ENCODE assay signal across 21 cellular contexts in genomic region chr7:24670782-24671181, GRCh38.
DNase-seq lines count a peak whose midpoint lies in the region; ATAC-seq, FAIRE-seq and TF ChIP-seq lines count a peak whose summit lies in the region.
"Had no signal": no experiment of that assay in that cellular context is flagged by ENCODE, and none has a peak within 500 bp of the region (broad histone marks: within the 10 kb centered on the region; RNA-seq: fewer than 3 reads in every experiment).

No MANE protein-coding gene starts in this region.

- H2AK9ac ChIP-seq in IMR-90 (replicated peaks; ENCODE audit: low read depth, low read length, poor library complexity) = no peak overlapping the region

- no peak overlapping the region for H2BK20ac ChIP-seq in IMR-90 (ENCODE audit: low read depth, low read length)

- H3K9me3 ChIP-seq in mammary epithelial cell (replicated peaks; ENCODE audit: insufficient read depth, low read length) (no peaks in the 10 kb centered on the region), IMR-90 (ENCODE audit: control insufficient read depth, insufficient read depth, low read length) (no peaks in the 10 kb centered on the region), endothelial cell of umbilical vein (replicated peaks; ENCODE audit: control insufficient read depth, insufficient read depth, low read length) (no peaks in the 10 kb centered on the region)

- H2BK15ac ChIP-seq in IMR-90 (ENCODE audit: low read depth, low read length) = no peak overlapping the region

- H3K27me3 ChIP-seq in mammary epithelial cell (ENCODE audit: insufficient read depth, low read length) (no peaks in the 10 kb centered on the region), IMR-90 (ENCODE audit: control insufficient read depth, insufficient read depth, low read length) (no peaks in the 10 kb centered on the region), endothelial cell of umbilical vein (ENCODE audit: control insufficient read depth in 2 of 2, insufficient read depth in 2 of 2, low read length in 2 of 2) (no peaks in the 10 kb centered on the region)

- CTCF ChIA-PET in MCF 10A (lab: Yijun Ruan, JAX) = interaction anchor here (0.6 to 7.5 kb wide), 10 partner anchors 9 to 1419 kb away, joined by 3 to 60 read pairs (median 4); no protein-coding TSS in a partner anchor
- CTCF ChIA-PET in mammary epithelial cell (lab: Charles Lee; ENCODE audit: low non-redundant PET) = no interaction called here
- CTCF ChIA-PET in IMR-90 (lab: Yijun Ruan, JAX) = interaction anchor here (2.1 kb wide), 1 partner anchor 428 kb away, joined by 5 read pairs; no protein-coding TSS in a partner anchor
- CTCF ChIA-PET in endothelial cell of umbilical vein (lab: Charles Lee) = interaction anchor here (1.7 to 9.3 kb wide), 4 partner anchors 96 to 422 kb away, joined by 5 to 134 read pairs (median 11); partner anchors contain the start of gene PALS2

- H2BK5ac ChIP-seq in IMR-90 (ENCODE audit: low read depth, low read length, poor library complexity, severe bottlenecking) = no peak overlapping the region

- H4K91ac ChIP-seq in IMR-90 (ENCODE audit: insufficient read depth, low read depth, low read length) = no peak overlapping the region

- no peak overlapping the region for H2AFZ ChIP-seq in mammary epithelial cell (ENCODE audit: low read depth, low read length)
- no peak overlapping the region for H2AFZ ChIP-seq in IMR-90 (replicated peaks; ENCODE audit: low read length, poor library complexity)
- no peak overlapping the region for H2AFZ ChIP-seq in endothelial cell of umbilical vein (ENCODE audit: low read depth, low read length)

- no peak overlapping the region for H3K4me2 ChIP-seq in mammary epithelial cell (ENCODE audit: insufficient read depth, low read depth, low read length)
- no peak overlapping the region for H3K4me2 ChIP-seq in IMR-90 (ENCODE audit: low read depth, low read length)
- H3K4me2 ChIP-seq in endothelial cell of umbilical vein (ENCODE audit: insufficient read depth, low read length) = peak overlapping the region; percentile 84

- H3K9ac ChIP-seq in mammary epithelial cell (ENCODE audit: insufficient read depth, low read length) = no peak overlapping the region
- no peak overlapping the region for H3K9ac ChIP-seq in IMR-90 (ENCODE audit: low read depth, low read length)
- no peak overlapping the region for H3K9ac ChIP-seq in endothelial cell of umbilical vein (replicated peaks; ENCODE audit: extremely low read depth, insufficient read depth, low read length)
- H3K9ac ChIP-seq: GM23248 had no signal

- H3K36me3 ChIP-seq in mammary epithelial cell (ENCODE audit: insufficient read depth, low read length) (peaks cover 4% of the 10 kb centered on the region), IMR-90 (ENCODE audit: control insufficient read depth, insufficient read depth, low read length) (no peaks in the 10 kb centered on the region), endothelial cell of umbilical vein (ENCODE audit: control insufficient read depth in 2 of 2, extremely low read depth in 1 of 2, insufficient read depth in 2 of 2, low read length in 2 of 2) (no peaks in the 10 kb centered on the region)

- no peak overlapping the region for H3K23ac ChIP-seq in IMR-90 (ENCODE audit: low read depth, low read length)

- ATAC-seq in IMR-90 (ENCODE audit: low read depth) (no peak), GM19463 (IDR thresholded peaks at IDR 0.05; ENCODE audit: unreplicated experiment) (no peak)
- no peak for ATAC-seq in stimulated activated effector memory CD8-positive, alpha-beta T cell treated with anti-CD3 and anti-CD28 coated beads, Interleukin-12 subunit alpha, Interleukin-12 subunit beta, amount 100 ng/mL, for 72 hours
- ATAC-seq: HCT116 had no signal

- dilution Hi-C loops in mammary epithelial cell (cut with HindIII; ENCODE audit: low sequenced_read_pairs) (no loop called here), IMR-90 (cut with HindIII; ENCODE audit: low sequenced_read_pairs, unreplicated experiment) (no loop called here), endothelial cell of umbilical vein (cut with MboI; ENCODE audit: extremely low pct_ligation_motif_present, low sequenced_read_pairs) (no loop called here)

- no peaks in the 10 kb centered on the region for H3K36me3 Mint-ChIP-seq in MCF 10A (ENCODE audit: insufficient read depth, unreplicated experiment)
- H3K36me3 Mint-ChIP-seq in stimulated activated effector memory CD8-positive, alpha-beta T cell treated with anti-CD3 and anti-CD28 coated beads, Interleukin-12 subunit alpha, Interleukin-12 subunit beta, amount 100 ng/mL, for 72 hours = no peaks in the 10 kb centered on the region

- no peak overlapping the region for H3K4me3 Mint-ChIP-seq in MCF 10A (ENCODE audit: unreplicated experiment)
- H3K4me3 Mint-ChIP-seq in stimulated activated effector memory CD8-positive, alpha-beta T cell treated with anti-CD3 and anti-CD28 coated beads, Interleukin-12 subunit alpha, Interleukin-12 subunit beta, amount 100 ng/mL, for 72 hours = no peak overlapping the region
- H3K4me3 Mint-ChIP-seq: CD4-positive, alpha-beta memory T cell; H9 had no signal

- intact Hi-C loops in MCF 10A (cut with micrococcal nuclease) (no loop called here), mammary epithelial cell (cut with micrococcal nuclease) (no loop called here), IMR-90 (cut with micrococcal nuclease) (no loop called here), endothelial cell of umbilical vein (cut with micrococcal nuclease) (no loop called here), lower leg skin (cut with DNase I; ENCODE audit: low total_unique reads) (loop anchor here (2.0 kb wide), 1 partner anchor 18 kb away; no protein-coding TSS in a partner anchor)

- no peak overlapping the region for H2AK5ac ChIP-seq in IMR-90 (ENCODE audit: low read depth, low read length)

- in situ Hi-C loops in mammary epithelial cell (cut with MboI; ENCODE audit: low sequenced_read_pairs in 2 of 2) (loop anchor here in 1 of 2 donors (25.0 kb wide), 2 partner anchors 358 to 808 kb away; no protein-coding TSS in a partner anchor), IMR-90 (cut with MboI; ENCODE audit: low sequenced_read_pairs) (loop anchor here (25.0 kb wide), 3 partner anchors 733 to 1108 kb away; no protein-coding TSS in a partner anchor)

- no peak overlapping the region for H3K27ac ChIP-seq in mammary epithelial cell (ENCODE audit: insufficient read depth, low read depth, low read length)
- no peak overlapping the region for H3K27ac ChIP-seq in IMR-90 (ENCODE audit: insufficient read depth, low read length)
- peak overlapping the region; percentile 48 for H3K27ac ChIP-seq in endothelial cell of umbilical vein (ENCODE audit: insufficient read depth, low read depth, low read length)
- H3K27ac ChIP-seq: 22Rv1, GM23248 had no signal

- no peak overlapping the region for H3K18ac ChIP-seq in IMR-90 (ENCODE audit: low read depth, low read length)

- no peak overlapping the region for H3K4ac ChIP-seq in IMR-90 (ENCODE audit: low read depth, low read length)

- POLR2A ChIA-PET in MCF 10A (lab: Yijun Ruan, JAX) = interaction anchor here (0.6 to 6.0 kb wide), 3 partner anchors 17 to 311 kb away, joined by 3 to 47 read pairs (median 3); partner anchors contain the start of gene PALS2
- POLR2A ChIA-PET in IMR-90 (lab: Charles Lee; ENCODE audit: unreplicated experiment) = no interaction called here
- POLR2A ChIA-PET in endothelial cell of umbilical vein (lab: Charles Lee) = interaction anchor here (1.5 kb wide), 1 partner anchor 94 kb away, joined by 3 read pairs; no protein-coding TSS in a partner anchor

- no peaks in the 10 kb centered on the region for H3K9me3 Mint-ChIP-seq in MCF 10A (ENCODE audit: unreplicated experiment)
- H3K9me3 Mint-ChIP-seq in stimulated activated effector memory CD8-positive, alpha-beta T cell treated with anti-CD3 and anti-CD28 coated beads, Interleukin-12 subunit alpha, Interleukin-12 subunit beta, amount 100 ng/mL, for 72 hours = no peaks in the 10 kb centered on the region
- H3K9me3 Mint-ChIP-seq: CD4-positive, alpha-beta memory T cell had no signal

- H3K4me1 Mint-ChIP-seq in MCF 10A (ENCODE audit: insufficient read depth, unreplicated experiment) = peaks cover 21% of the 10 kb centered on the region
- H3K4me1 Mint-ChIP-seq in stimulated activated effector memory CD8-positive, alpha-beta T cell treated with anti-CD3 and anti-CD28 coated beads, Interleukin-12 subunit alpha, Interleukin-12 subunit beta, amount 100 ng/mL, for 72 hours = no peaks in the 10 kb centered on the region
- H3K4me1 Mint-ChIP-seq: CD4-positive, alpha-beta memory T cell had no signal

- no peak for FAIRE-seq in endothelial cell of umbilical vein (lab: Jason Lieb, UNC)
- FAIRE-seq: A204.1, G401.6, GM12892, H1 had no signal

- H3K4me1 ChIP-seq in mammary epithelial cell (ENCODE audit: insufficient read depth, low read length) (peaks cover 10% of the 10 kb centered on the region), IMR-90 (ENCODE audit: control insufficient read depth, insufficient read depth, low read length) (peaks cover 2% of the 10 kb centered on the region; the same call in 1 of the 2 replicates), endothelial cell of umbilical vein (ENCODE audit: control insufficient read depth, extremely low read depth, insufficient read depth, low read length) (peaks cover 28% of the 10 kb centered on the region)

- H3K27ac Mint-ChIP-seq in MCF 10A (ENCODE audit: low read depth, unreplicated experiment) = peak overlapping the region; percentile 59
- peak overlapping the region; percentile 4 for H3K27ac Mint-ChIP-seq in stimulated activated effector memory CD8-positive, alpha-beta T cell treated with anti-CD3 and anti-CD28 coated beads, Interleukin-12 subunit alpha, Interleukin-12 subunit beta, amount 100 ng/mL, for 72 hours

- TF ChIP-seq CTCF in MCF 10A (IDR thresholded peaks at IDR 0.05; ENCODE audit: unreplicated experiment) (no peak), mammary epithelial cell (conservative IDR thresholded peaks at IDR 0.05 in 1 of 2, IDR thresholded peaks at IDR 0.05 in 1 of 2; ENCODE audit: extremely low read depth in 1 of 2, insufficient read depth in 1 of 2, low read depth in 1 of 2, low read length in 2 of 2) (no peak), IMR-90 (conservative IDR thresholded peaks at IDR 0.05; ENCODE audit: low read depth, low read length) (no peak), endothelial cell of umbilical vein (IDR thresholded peaks at IDR 0.05; ENCODE audit: extremely low read depth in 1 of 2, insufficient read depth in 1 of 2, low read depth in 1 of 2, low read length in 2 of 2) (no peak), lower leg skin (IDR thresholded peaks at IDR 0.05) (no peak)

- H3K14ac ChIP-seq in IMR-90 (replicated peaks; ENCODE audit: low read depth, low read length) = no peak overlapping the region

- H3K27me3 Mint-ChIP-seq in MCF 10A (ENCODE audit: insufficient read depth, unreplicated experiment) = no peaks in the 10 kb centered on the region
- H3K27me3 Mint-ChIP-seq: CD4-positive, alpha-beta memory T cell had no signal

- H2BK120ac ChIP-seq in IMR-90 (ENCODE audit: low read depth, low read length) = no peak overlapping the region

- BruUV-seq in MCF 10A (replicated peaks; lab: Mats Ljungman, UMichigan) = no TSS peak
- BruUV-seq in mammary epithelial cell (replicated peaks; lab: Mats Ljungman, UMichigan) = no TSS peak
- no TSS peak for BruUV-seq in IMR-90 (replicated peaks; lab: Mats Ljungman, UMichigan)
- no TSS peak for BruUV-seq in endothelial cell of umbilical vein (replicated peaks; lab: Mats Ljungman, UMichigan)

- H3K9me1 ChIP-seq in IMR-90 (ENCODE audit: insufficient read depth, low read length) (no peaks in the 10 kb centered on the region), endothelial cell of umbilical vein (replicated peaks; ENCODE audit: control insufficient read depth, extremely low read depth, insufficient read depth, low read length) (no peaks in the 10 kb centered on the region)

- no peak for TF ChIP-seq RAD21 in IMR-90 (IDR thresholded peaks at IDR 0.05; ENCODE audit: low read length)

- TF ChIP-seq POLR2A in IMR-90 (IDR thresholded peaks at IDR 0.05; ENCODE audit: low read depth, low read length) (no peak), endothelial cell of umbilical vein (IDR thresholded peaks at IDR 0.05; ENCODE audit: low read depth, low read length) (no peak), lower leg skin (IDR thresholded peaks at IDR 0.05) (no peak)

- H4K20me1 ChIP-seq in mammary epithelial cell (ENCODE audit: insufficient read depth, low read length) (no peaks in the 10 kb centered on the region), IMR-90 (ENCODE audit: insufficient read depth, low read length) (no peaks in the 10 kb centered on the region), endothelial cell of umbilical vein (replicated peaks; ENCODE audit: control insufficient read depth, extremely low read depth, insufficient read depth, low read length) (no peaks in the 10 kb centered on the region)

- no peaks in the 10 kb centered on the region; a peak in 1 of 4 replicates for H3K79me1 ChIP-seq in IMR-90 (ENCODE audit: low read depth in 1 of 2, low read length in 2 of 2)

- H4K8ac ChIP-seq in IMR-90 (ENCODE audit: low read depth in 2 of 2, low read length in 2 of 2) = no peak overlapping the region

- H3K79me2 ChIP-seq in mammary epithelial cell (ENCODE audit: insufficient read depth, low read length) = peaks cover 12% of the 10 kb centered on the region
- H3K79me2 ChIP-seq in endothelial cell of umbilical vein (ENCODE audit: control insufficient read depth, insufficient read depth, low read length) = peaks cover 4% of the 10 kb centered on the region

- no peak overlapping the region for H3K56ac ChIP-seq in IMR-90 (ENCODE audit: extremely low read depth, insufficient read depth, low read length)

- DNase-seq in MCF 10A (ENCODE audit: unreplicated experiment) (no peak), mammary epithelial cell (no peak), IMR-90 (no peak), endothelial cell of umbilical vein (ENCODE audit: low read depth, low spot score) (peak; percentile 11), NCI-H1436 treated with DMSO at 0.1 percent for 48 hours (lab: John Stamatoyannopoulos, UW) (no peak), lower leg skin (ENCODE audit: low spot score in 2 of 2) (no peak)
- DNase-seq in stimulated activated effector memory CD8-positive, alpha-beta T cell treated with anti-CD3 and anti-CD28 coated beads, Interleukin-12 subunit alpha, Interleukin-12 subunit beta, amount 100 ng/mL, for 72 hours (ENCODE audit: low spot score in 2 of 2) = no peak
- DNase-seq: C1 segment of cervical spinal cord; Calu3; CD4-positive, alpha-beta memory T cell; COR-L47; DMS79 treated with DMSO at 0.1 percent for 48 hours; GM23248; H9 had no signal

- H4K5ac ChIP-seq in IMR-90 (ENCODE audit: low read depth, low read length) = no peak overlapping the region

- H3K4me3 ChIP-seq in mammary epithelial cell (replicated peaks in 1 of 3; ENCODE audit: insufficient read depth in 1 of 3, low read depth in 2 of 3, low read length in 3 of 3) (no peak overlapping the region), IMR-90 (ENCODE audit: insufficient read depth, low read depth, low read length) (no peak overlapping the region), endothelial cell of umbilical vein (replicated peaks in 1 of 3; ENCODE audit: insufficient read depth in 1 of 3, low read depth in 1 of 3, low read length in 3 of 3) (no peak overlapping the region), lower leg skin (ENCODE audit: low read depth, poor library complexity, severe bottlenecking) (no peak overlapping the region)
- H3K4me3 ChIP-seq: GM23248 had no signal
